ENCODE assay signal across 1 cellular context in genomic region chr20:37522258-37523011, GRCh38.
TF ChIP-seq lines count a peak whose summit lies in the region.

No MANE protein-coding gene starts in this region.

TF ChIP-seq in GM23338, 12 proteins besides CTCF, POLR2A, EP300 and RAD21 (continued from another document):
- TF ChIP-seq ZNF462 (CRISPR knock-in tag; IDR thresholded peaks at IDR 0.05) = no peak
- TF ChIP-seq CREB1 (CRISPR knock-in tag; IDR thresholded peaks at IDR 0.05; ENCODE audit: low read depth) = no peak
- TF ChIP-seq ZNF331 (CRISPR knock-in tag; IDR thresholded peaks at IDR 0.05; ENCODE audit: low read depth) = no peak
- TF ChIP-seq EZH2 (IDR thresholded peaks at IDR 0.05; ENCODE audit: low read depth, unreplicated experiment) = no peak
- TF ChIP-seq ETS1 (IDR thresholded peaks at IDR 0.05) = no peak
TF ChIP-seq in GM23338: peak in this region for 0.
